In the genomic region with DNA sequence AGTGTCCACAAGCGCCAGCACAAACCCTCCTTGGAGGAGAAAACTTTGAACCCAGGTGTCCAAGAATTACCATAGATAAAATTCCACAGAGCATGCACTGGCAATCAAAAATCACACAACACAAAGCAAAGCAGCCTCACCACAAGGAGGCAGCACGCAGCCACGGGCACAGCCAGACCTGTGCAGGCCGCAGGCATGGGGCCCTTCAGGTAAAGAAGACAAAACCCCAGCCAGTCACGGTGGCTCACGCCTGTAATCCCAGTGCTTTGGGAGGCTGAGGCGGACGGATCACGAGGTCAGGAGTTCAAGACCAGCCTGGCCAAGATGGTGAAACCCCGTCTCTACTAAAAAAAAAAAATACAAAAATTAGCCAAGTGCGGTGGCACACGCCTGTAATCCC, we compare ENCODE assay signal across 1 cellular context.
TF ChIP-seq lines count a peak whose summit lies in the region.

No MANE protein-coding gene starts in this region.

TF ChIP-seq in GM12878, 131 proteins besides CTCF, POLR2A, EP300 and RAD21:
- TF ChIP-seq SMC3 (IDR thresholded peaks at IDR 0.05; ENCODE audit: borderline replicate concordance, low read length) (peak; percentile 55; the same call in 1 of the 2 replicates), RUNX3 (IDR thresholded peaks at IDR 0.05; ENCODE audit: low read length) (peak; percentile 22; the same call in 1 of the 2 replicates)
